20 cellular contexts compared by ENCODE assay signal in the genomic region with DNA sequence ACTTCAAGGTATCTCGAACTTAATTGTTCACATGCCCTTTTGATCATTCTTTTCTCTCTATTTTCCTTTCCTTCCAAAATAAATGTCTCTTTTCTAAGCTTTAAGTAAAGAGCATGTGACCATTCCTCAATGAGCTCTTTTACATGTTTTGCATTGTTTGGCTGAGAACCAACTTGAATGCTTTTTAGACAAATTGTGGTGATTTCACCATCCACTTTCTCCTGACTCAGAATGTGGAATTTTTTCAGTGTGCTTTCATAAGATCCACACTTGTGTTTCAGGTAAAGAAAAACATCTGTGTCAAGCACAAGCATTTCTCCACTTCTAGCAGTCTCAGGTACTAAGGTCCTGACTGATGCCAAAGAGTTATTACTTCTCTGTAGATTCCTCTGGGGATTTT. TPM values are rescaled to one million over a fixed set of nuclear protein-coding genes. Genes with fewer than 3 reads are reported as not detected.
DNase-seq lines count a peak whose midpoint lies in the region; ATAC-seq, FAIRE-seq and TF ChIP-seq lines count a peak whose summit lies in the region.
"Had no signal": no experiment of that assay in that cellular context is flagged by ENCODE, and none has a peak within 500 bp of the region (broad histone marks: within the 10 kb centered on the region; RNA-seq: fewer than 3 reads in every experiment).

No MANE protein-coding gene starts in this region.

- 100% methylated on average over 1 of the region's 1 CpG for WGBS in smooth muscle cell (ENCODE audit: low lambda C conversion rate)
- 91 to 96% methylated on average over 1 of the region's 1 CpG for WGBS in heart right ventricle, 2 donors

- no peak overlapping the region for H3K4me2 ChIP-seq in smooth muscle cell

- no peaks in the 10 kb centered on the region for H3K9me3 ChIP-seq in smooth muscle cell (replicated peaks; ENCODE audit: low read depth)
- peaks cover 5 to 41% (median 30%) of the 10 kb centered on the region in 11 donors for H3K9me3 ChIP-seq in heart right ventricle

- intact Hi-C loops in heart right ventricle (cut with DNase I): no loop called here

- H3K79me2 ChIP-seq in smooth muscle cell (ENCODE audit: low read depth): no peaks in the 10 kb centered on the region

- ATAC-seq in heart right ventricle (no peak), GM18858 (IDR thresholded peaks at IDR 0.05; ENCODE audit: unreplicated experiment) (no peak)
- ATAC-seq: right cardiac atrium had no signal

- H4K20me1 ChIP-seq in smooth muscle cell (ENCODE audit: low read depth): no peaks in the 10 kb centered on the region

- no peak for FAIRE-seq in HTR-8/SVneo (lab: Jason Lieb, UNC)
- FAIRE-seq: GM18507 had no signal

- H3K4me3 ChIP-seq in smooth muscle cell: no peak overlapping the region
- no peak overlapping the region for H3K4me3 ChIP-seq in heart right ventricle
- H3K4me3 ChIP-seq: tibial nerve had no signal

- TF ChIP-seq CTCF in smooth muscle cell (IDR thresholded peaks at IDR 0.05; ENCODE audit: borderline replicate concordance, insufficient read depth, poor library complexity, severe bottlenecking) (no peak), heart right ventricle (IDR thresholded peaks at IDR 0.05) (no peak)

- H3K9ac ChIP-seq in smooth muscle cell (ENCODE audit: low read depth): no peak overlapping the region

- H3K36me3 ChIP-seq in smooth muscle cell (ENCODE audit: low read depth): peaks cover 15% of the 10 kb centered on the region
- H3K36me3 ChIP-seq in heart right ventricle: peaks cover 0 to 76% (median 30%) of the 10 kb centered on the region in 9 donors

- peak; percentile 59 for DNase-seq in GM04504 (ENCODE audit: low read depth)
- peak; percentile 92 for DNase-seq in amniotic epithelial cell (ENCODE audit: low read depth)
- peak; percentile 95 for DNase-seq in fibroblast of peridontal ligament (ENCODE audit: extremely low read depth)
- DNase-seq in smooth muscle cell (lab: John Stamatoyannopoulos, UW; ENCODE audit: unreplicated experiment): no peak
- DNase-seq in caudate nucleus (lab: John Stamatoyannopoulos, UW): no peak
- DNase-seq in heart right ventricle: no peak
- no peak for DNase-seq in HTR-8/SVneo (ENCODE audit: insufficient read length, low spot score)
- DNase-seq: activated CD4-positive, CD25-positive, alpha-beta regulatory T cell treated with anti-CD3 and anti-CD28 coated beads, Interleukin-2, amount 50 U/mL, for 72 hours; effector CD4-positive, alpha-beta T cell; Karpas-422; NCI-H1436; NK-92 treated with Interleukin-12 subunit alpha and Interleukin-12 subunit beta, amount 100 ng/mL, for 24 hours; right cardiac atrium; SHP77 treated with DMSO at 0.1 percent for 48 hours; stimulated activated CD8-positive, alpha-beta memory T cell treated with anti-CD3 and anti-CD28 coated beads, Interleukin-4, amount 100 ng/mL, for 48 hours had no signal

- no peaks in the 10 kb centered on the region for H3K27me3 ChIP-seq in smooth muscle cell (ENCODE audit: low read depth)
- no peaks in the 10 kb centered on the region for H3K27me3 ChIP-seq in heart right ventricle
- H3K27me3 ChIP-seq: tibial nerve had no signal

- H3K27ac ChIP-seq in smooth muscle cell (ENCODE audit: low read depth): peak overlapping the region; percentile 20
- no peak overlapping the region for H3K27ac ChIP-seq in caudate nucleus (ENCODE audit: low read depth, low read length)
- no peak overlapping the region for H3K27ac ChIP-seq in heart right ventricle
- H3K27ac ChIP-seq: HL-60 had no signal

- H3F3A ChIP-seq in smooth muscle cell (ENCODE audit: low read depth): peaks cover 4% of the 10 kb centered on the region

- no peak overlapping the region for H2AFZ ChIP-seq in smooth muscle cell (ENCODE audit: low read depth)

- H3K4me1 ChIP-seq in smooth muscle cell (ENCODE audit: low read depth): no peaks in the 10 kb centered on the region
- no peaks in the 10 kb centered on the region for H3K4me1 ChIP-seq in heart right ventricle

RNA-seq across cellular contexts. Expression of gene RBM43, which starts 10.7 kb away (rescaled TPM):
- total RNA-seq in smooth muscle cell (3.9 and 4.2 TPM in 2 replicates), heart right ventricle (1 to 10 TPM in 9 of 10 donors, under 1 TPM in 1; 0.96 to 2.9 (median 1.8) TPM)
- polyA plus RNA-seq in smooth muscle cell (0.47 and 1.3 TPM in 2 replicates), heart right ventricle (1 to 10 TPM; 1.1 to 1.7 TPM)
- polyA plus RNA-seq: neural cell had no signal

RNA-seq across cellular contexts. Expression of gene NMI, which starts 38.5 kb away (rescaled TPM):
- total RNA-seq in smooth muscle cell: 2.4 and 4.3 TPM in 2 replicates
- 2.5 and 4.8 TPM in 2 replicates for polyA plus RNA-seq in smooth muscle cell
- total RNA-seq in heart right ventricle: 10 to 100 TPM in 1 of 10 donors, 1 to 10 TPM in 9; 2.3 to 12.8 (median 3.6) TPM
- polyA plus RNA-seq in heart right ventricle: 1 to 10 TPM; 3.7 to 4.8 TPM
- polyA plus RNA-seq: neural cell had no signal

Comparison
In these comparisons a context has a peak if more than half of its experiments do, and no peak if none do; other contexts are left out.
1. DNase-seq: peak in GM04504 (single experiment), amniotic epithelial cell (single experiment) and fibroblast of peridontal ligament (single experiment); none in smooth muscle cell (single experiment), caudate nucleus (0 of 61), heart right ventricle (0 of 2) and HTR-8/SVneo (single experiment).